Comparison of ENCODE assay signal across 21 cellular contexts in genomic region chr15:49989498-49989897, GRCh38.
DNase-seq lines count a peak whose midpoint lies in the region; ATAC-seq and TF ChIP-seq lines count a peak whose summit lies in the region.
"Had no signal": no experiment of that assay in that cellular context is flagged by ENCODE, and none has a peak within 500 bp of the region (broad histone marks: within the 10 kb centered on the region; RNA-seq: fewer than 3 reads in every experiment).

No MANE protein-coding gene starts in this region.

- no peak overlapping the region for H2BK5ac ChIP-seq in mesenchymal stem cell (ENCODE audit: low read depth, low read length, poor library complexity, severe bottlenecking)

- WGBS in mesenchymal stem cell, result 95% methylated on average over 3 of the region's 3 CpGs
- 65 to 75% methylated on average over 1 to 3 of the region's 3 CpGs for WGBS in transverse colon (ENCODE audit: low coverage in 1 of 2), 2 donors

- BruUV-seq in PC-3 (replicated peaks; lab: Mats Ljungman, UMichigan), result no TSS peak

- peak overlapping the region in 1 of 2 experiments; percentile 42 for H3K4ac ChIP-seq in mesenchymal stem cell (ENCODE audit: low read depth in 1 of 2, low read length in 2 of 2)

- no peaks in the 10 kb centered on the region for H3K9me3 ChIP-seq in colonic mucosa
- H3K9me3 ChIP-seq in mesenchymal stem cell (ENCODE audit: control insufficient read depth, low read length), result no peaks in the 10 kb centered on the region
- no peaks in the 10 kb centered on the region for H3K9me3 ChIP-seq in transverse colon
- H3K9me3 ChIP-seq in PC-3 (ENCODE audit: low read length), result no peaks in the 10 kb centered on the region
- H3K9me3 ChIP-seq: Peyer's patch had no signal

- no peak overlapping the region for H3K9ac ChIP-seq in colonic mucosa (ENCODE audit: low read depth in 2 of 2, low read length in 2 of 2)
- H3K9ac ChIP-seq in mesenchymal stem cell (ENCODE audit: low read length), result no peak overlapping the region
- no peak overlapping the region for H3K9ac ChIP-seq in PC-3 (ENCODE audit: low read length)

- H2AFZ ChIP-seq in mesenchymal stem cell (ENCODE audit: low read depth, low read length), result no peak overlapping the region
- no peak overlapping the region for H2AFZ ChIP-seq in PC-3 (ENCODE audit: low read length)
- H2AFZ ChIP-seq: hepatocyte had no signal

- H3K9me2 ChIP-seq in PC-3 (replicated peaks; ENCODE audit: low read length), result no peaks in the 10 kb centered on the region

- H4K91ac ChIP-seq in mesenchymal stem cell (ENCODE audit: low read length), result peak overlapping the region; percentile 43

- peak overlapping the region; percentile 75 to 83 for H3K18ac ChIP-seq in mesenchymal stem cell (ENCODE audit: low read depth in 1 of 2, low read length in 2 of 2)

- CTCF ChIA-PET in PC-3 (lab: Charles Lee), result no interaction called here
- CTCF ChIA-PET in activated CD8-positive, alpha-beta T cell treated with anti-CD3 and anti-CD28 coated beads for 36 hours (lab: Charles Lee), result no interaction called here

- intact Hi-C loops in colonic mucosa (cut with DNase I) (no loop called here), transverse colon (cut with DNase I; ENCODE audit: low total_unique reads) (no loop called here), PC-3 (cut with micrococcal nuclease) (no loop called here)
- intact Hi-C loops in activated CD8-positive, alpha-beta T cell treated with anti-CD3 and anti-CD28 coated beads for 36 hours (cut with micrococcal nuclease), result no loop called here

- H3K4me1 ChIP-seq in colonic mucosa (no peaks in the 10 kb centered on the region), mesenchymal stem cell (ENCODE audit: control insufficient read depth, insufficient read depth, low read depth, low read length) (no peaks in the 10 kb centered on the region), transverse colon (peaks cover 0 to 31% (median 8%) of the 10 kb centered on the region in 4 donors), PC-3 (ENCODE audit: insufficient read depth, low read length) (no peaks in the 10 kb centered on the region)
- H3K4me1 ChIP-seq: Peyer's patch had no signal

- H3K36me3 ChIP-seq in colonic mucosa, result no peaks in the 10 kb centered on the region
- H3K36me3 ChIP-seq in mesenchymal stem cell (ENCODE audit: control insufficient read depth in 1 of 2, insufficient read depth in 2 of 2, low read depth in 1 of 2, low read length in 2 of 2), result no peaks in the 10 kb centered on the region
- H3K36me3 ChIP-seq in transverse colon, result no peaks in the 10 kb centered on the region
- no peaks in the 10 kb centered on the region for H3K36me3 ChIP-seq in PC-3 (ENCODE audit: low read depth, low read length)
- H3K36me3 ChIP-seq: Peyer's patch had no signal

- H4K8ac ChIP-seq in mesenchymal stem cell (ENCODE audit: low read length), result no peak overlapping the region

- H2BK120ac ChIP-seq in mesenchymal stem cell (ENCODE audit: low read depth, low read length), result no peak overlapping the region

- H3K4me1 Mint-ChIP-seq in activated CD8-positive, alpha-beta T cell treated with anti-CD3 and anti-CD28 coated beads for 36 hours (ENCODE audit: low read depth), result no peaks in the 10 kb centered on the region
- H3K4me1 Mint-ChIP-seq: activated CD4-positive, alpha-beta T cell treated with anti-CD3 and anti-CD28 coated beads, Interleukin-2, amount 10 ng/mL, durations not matched to agents 7 days and 5 days; memory B cell; nephron progenitor cell had no signal

- H3K4me3 ChIP-seq in colonic mucosa, result no peak overlapping the region
- no peak overlapping the region for H3K4me3 ChIP-seq in mesenchymal stem cell (ENCODE audit: insufficient read depth in 1 of 2, low read depth in 1 of 2, low read length in 2 of 2)
- no peak overlapping the region for H3K4me3 ChIP-seq in transverse colon
- H3K4me3 ChIP-seq in PC-3 (ENCODE audit: low read length), result no peak overlapping the region
- H3K4me3 ChIP-seq: hepatocyte, Peyer's patch had no signal

- no peaks in the 10 kb centered on the region for H3K79me1 ChIP-seq in mesenchymal stem cell (replicated peaks; ENCODE audit: low read length, poor library complexity, severe bottlenecking)

- H3K4me3 Mint-ChIP-seq in activated CD8-positive, alpha-beta T cell treated with anti-CD3 and anti-CD28 coated beads for 36 hours, result no peak overlapping the region
- H3K4me3 Mint-ChIP-seq: activated CD4-positive, alpha-beta T cell treated with anti-CD3 and anti-CD28 coated beads, Interleukin-2, amount 10 ng/mL, durations not matched to agents 7 days and 5 days; effector memory CD8-positive, alpha-beta T cell; memory B cell; nephron progenitor cell; stimulated activated naive CD8-positive, alpha-beta T cell treated with anti-CD3 and anti-CD28 coated beads, Interleukin-15, Interleukin-2, amounts not matched to agents 100 ng/mL and 50 ng/mL, for 24 hours had no signal

- H3F3A ChIP-seq in PC-3 (ENCODE audit: low read length, unreplicated experiment), result no peaks in the 10 kb centered on the region

- no peak for ATAC-seq in PC-3
- ATAC-seq in GM21825 (IDR thresholded peaks at IDR 0.05; ENCODE audit: unreplicated experiment), result no peak
- no peak for ATAC-seq in activated CD8-positive, alpha-beta T cell treated with anti-CD3 and anti-CD28 coated beads for 36 hours
- no peak for ATAC-seq in GM18858 (IDR thresholded peaks at IDR 0.05; ENCODE audit: unreplicated experiment)
- ATAC-seq: effector memory CD8-positive, alpha-beta T cell had no signal

- POLR2A ChIA-PET in PC-3 (lab: Charles Lee; ENCODE audit: unreplicated experiment), result no interaction called here
- POLR2A ChIA-PET in activated CD8-positive, alpha-beta T cell treated with anti-CD3 and anti-CD28 coated beads for 36 hours (lab: Charles Lee), result no interaction called here

- H3K27ac ChIP-seq in colonic mucosa, result peak overlapping the region; percentile 3
- no peak overlapping the region for H3K27ac ChIP-seq in mesenchymal stem cell (ENCODE audit: low read length, poor library complexity, severe bottlenecking)
- H3K27ac ChIP-seq in transverse colon, result peak overlapping the region; percentile 28 to 73 (median 56)
- H3K27ac ChIP-seq in PC-3 (ENCODE audit: low read length), result no peak overlapping the region
- H3K27ac ChIP-seq: hepatocyte, Peyer's patch had no signal

- in situ Hi-C loops in transverse colon (cut with MboI; ENCODE audit: low pct_ligation_motif_present in 1 of 4, low pct_unique_long_range_greater_than_20kb in 1 of 4, low sequenced_read_pairs in 3 of 4), result no loop called here

- TF ChIP-seq EP300 in transverse colon (IDR thresholded peaks at IDR 0.05; ENCODE audit: low read depth), result no peak

- no peak overlapping the region for H3K27ac Mint-ChIP-seq in activated CD8-positive, alpha-beta T cell treated with anti-CD3 and anti-CD28 coated beads for 36 hours
- H3K27ac Mint-ChIP-seq: activated CD4-positive, alpha-beta T cell treated with anti-CD3 and anti-CD28 coated beads, Interleukin-2, amount 10 ng/mL, durations not matched to agents 7 days and 5 days; memory B cell; nephron progenitor cell; stimulated activated naive CD8-positive, alpha-beta T cell treated with anti-CD3 and anti-CD28 coated beads, Interleukin-15, Interleukin-2, amounts not matched to agents 100 ng/mL and 50 ng/mL, for 24 hours had no signal

- DNase-seq in NOMO-1 treated with DMSO at 0.1 percent for 48 hours (lab: John Stamatoyannopoulos, UW; ENCODE audit: unreplicated experiment) (peak; percentile 49), colonic mucosa (no peak), mesenchymal stem cell (no peak), transverse colon (no peak), PC-3 (no peak)
- no peak for DNase-seq in activated CD8-positive, alpha-beta T cell treated with anti-CD3 and anti-CD28 coated beads for 36 hours
- DNase-seq: activated CD4-positive, alpha-beta T cell treated with anti-CD3 and anti-CD28 coated beads, Interleukin-2, amount 10 ng/mL, durations not matched to agents 7 days and 5 days; activated gamma-delta T cell treated with Interleukin-2 at 50 U/mL for 16 hours; AML-193; cerebellar nuclear complex; effector memory CD8-positive, alpha-beta T cell; islet precursor cell; NCI-H1105 treated with DMSO at 0.1 percent for 48 hours; NCI-H526 treated with DMSO at 0.1 percent for 48 hours; nephron progenitor cell; Peyer's patch had no signal

- TF ChIP-seq POLR2A in transverse colon (IDR thresholded peaks at IDR 0.05), result no peak

- H3K9me3 Mint-ChIP-seq in activated CD8-positive, alpha-beta T cell treated with anti-CD3 and anti-CD28 coated beads for 36 hours, result no peaks in the 10 kb centered on the region
- H3K9me3 Mint-ChIP-seq: activated CD4-positive, alpha-beta T cell treated with anti-CD3 and anti-CD28 coated beads, Interleukin-2, amount 10 ng/mL, durations not matched to agents 7 days and 5 days; effector memory CD8-positive, alpha-beta T cell; memory B cell; nephron progenitor cell; stimulated activated naive CD8-positive, alpha-beta T cell treated with anti-CD3 and anti-CD28 coated beads, Interleukin-15, Interleukin-2, amounts not matched to agents 100 ng/mL and 50 ng/mL, for 24 hours had no signal

- H3K23ac ChIP-seq in mesenchymal stem cell (ENCODE audit: low read length in 2 of 2), result no peak overlapping the region

- no peaks in the 10 kb centered on the region for H4K20me1 ChIP-seq in PC-3 (ENCODE audit: low read length)

- H3K27me3 ChIP-seq in colonic mucosa (no peaks in the 10 kb centered on the region), mesenchymal stem cell (ENCODE audit: control insufficient read depth in 1 of 2, insufficient read depth in 1 of 2, low read length in 2 of 2) (peaks cover 0 to 2% of the 10 kb centered on the region in 2 experiments), transverse colon (no peaks in the 10 kb centered on the region), PC-3 (ENCODE audit: low read length) (no peaks in the 10 kb centered on the region)
- H3K27me3 ChIP-seq: hepatocyte, Peyer's patch had no signal

- H3K36me3 Mint-ChIP-seq in activated CD8-positive, alpha-beta T cell treated with anti-CD3 and anti-CD28 coated beads for 36 hours (ENCODE audit: low read depth), result no peaks in the 10 kb centered on the region
- H3K36me3 Mint-ChIP-seq: memory B cell had no signal

- H2AK5ac ChIP-seq in mesenchymal stem cell (ENCODE audit: low read length, severe bottlenecking), result no peak overlapping the region

- H3K14ac ChIP-seq in mesenchymal stem cell (ENCODE audit: low read length in 2 of 2), result no peak overlapping the region

- no peaks in the 10 kb centered on the region for H3K79me2 ChIP-seq in PC-3 (ENCODE audit: low read length)
- H3K79me2 ChIP-seq: hepatocyte had no signal

- no peak overlapping the region for H2BK15ac ChIP-seq in mesenchymal stem cell (ENCODE audit: low read depth, poor library complexity, severe bottlenecking)

- H3K27me3 Mint-ChIP-seq in activated CD8-positive, alpha-beta T cell treated with anti-CD3 and anti-CD28 coated beads for 36 hours, result no peaks in the 10 kb centered on the region
- H3K27me3 Mint-ChIP-seq: effector memory CD8-positive, alpha-beta T cell; memory B cell; stimulated activated naive CD8-positive, alpha-beta T cell treated with anti-CD3 and anti-CD28 coated beads, Interleukin-15, Interleukin-2, amounts not matched to agents 100 ng/mL and 50 ng/mL, for 24 hours had no signal

- no peak for TF ChIP-seq CTCF in colonic mucosa (IDR thresholded peaks at IDR 0.05)
- TF ChIP-seq CTCF in transverse colon (IDR thresholded peaks at IDR 0.05), result no peak
- no peak for TF ChIP-seq CTCF in PC-3 (conservative IDR thresholded peaks at IDR 0.05; ENCODE audit: low read depth, low read length)
- no peak for TF ChIP-seq CTCF in activated CD8-positive, alpha-beta T cell treated with anti-CD3 and anti-CD28 coated beads for 36 hours (IDR thresholded peaks at IDR 0.05)

- no peak overlapping the region for H3K4me2 ChIP-seq in mesenchymal stem cell (ENCODE audit: low read length, poor library complexity, severe bottlenecking)
- no peak overlapping the region for H3K4me2 ChIP-seq in PC-3 (ENCODE audit: low read length)
- H3K4me2 ChIP-seq: hepatocyte had no signal

- peak overlapping the region; percentile 94 to 95 for H2BK12ac ChIP-seq in mesenchymal stem cell (ENCODE audit: low read length in 2 of 2)

Comparison
In these comparisons a context has a peak if more than half of its experiments do, and no peak if none do; other contexts are left out.
1. H3K27ac ChIP-seq: peak in colonic mucosa (single experiment) and transverse colon (4 of 4); none in mesenchymal stem cell (single experiment) and PC-3 (single experiment).